ENCODE assay signal across 8 cellular contexts in genomic region chr1:25022361-25023189, GRCh38.
DNase-seq lines count a peak whose midpoint lies in the region; ATAC-seq and TF ChIP-seq lines count a peak whose summit lies in the region.

No MANE protein-coding gene starts in this region.

- peaks cover 18 to 41% (median 30%) of the 10 kb centered on the region in 3 donors for H3K27me3 Mint-ChIP-seq in CD14-positive monocyte (ENCODE audit: low read depth in 3 of 3)

- H3K36me3 Mint-ChIP-seq in CD14-positive monocyte: peaks cover 3 to 12% of the 10 kb centered on the region in 2 donors

- no peak for TF ChIP-seq CTCF in CD14-positive monocyte (IDR thresholded peaks at IDR 0.05)

- H3K4me1 Mint-ChIP-seq in CD14-positive monocyte: peaks cover 74% of the 10 kb centered on the region

- DNase-seq in CD14-positive monocyte (ENCODE audit: low spot score) (peak; percentile 100), T-helper 1 cell (peak; percentile 90 to 99 (median 92)), amniotic stem cell (lab: John Stamatoyannopoulos, UW) (peak; percentile 56), iPS DF 19.7 (ENCODE audit: low read depth, low spot score) (peak; percentile 38), NCI-H524 treated with DMSO at 0.1 percent for 48 hours (lab: John Stamatoyannopoulos, UW) (no peak)
- peak; percentile 87 for DNase-seq in stimulated activated CD4-positive, alpha-beta T cell treated with anti-CD3 and anti-CD28 coated beads, Interleukin-12 subunit alpha, Interleukin-12 subunit beta, amount 100 ng/mL, for 4 hours

- H3K27ac Mint-ChIP-seq in CD14-positive monocyte: peak overlapping the region; percentile 97 to 99 (median 98)

- intact Hi-C loops in CD14-positive monocyte (cut with micrococcal nuclease): loop anchor here (1.0 to 5.0 kb wide), 4 partner anchors 8 to 56 kb away; no protein-coding TSS in a partner anchor

- peak overlapping the region; percentile 69 to 84 for H3K4me3 Mint-ChIP-seq in CD14-positive monocyte

- peak; percentile 70 for ATAC-seq in GM19397 (IDR thresholded peaks at IDR 0.05; ENCODE audit: unreplicated experiment)
- peak; percentile 74 for ATAC-seq in HG03521 (IDR thresholded peaks at IDR 0.05; ENCODE audit: unreplicated experiment)

- H3K9me3 Mint-ChIP-seq in CD14-positive monocyte: no peaks in the 10 kb centered on the region
